Comparison of ENCODE assay signal across 8 cellular contexts in the genomic region with DNA sequence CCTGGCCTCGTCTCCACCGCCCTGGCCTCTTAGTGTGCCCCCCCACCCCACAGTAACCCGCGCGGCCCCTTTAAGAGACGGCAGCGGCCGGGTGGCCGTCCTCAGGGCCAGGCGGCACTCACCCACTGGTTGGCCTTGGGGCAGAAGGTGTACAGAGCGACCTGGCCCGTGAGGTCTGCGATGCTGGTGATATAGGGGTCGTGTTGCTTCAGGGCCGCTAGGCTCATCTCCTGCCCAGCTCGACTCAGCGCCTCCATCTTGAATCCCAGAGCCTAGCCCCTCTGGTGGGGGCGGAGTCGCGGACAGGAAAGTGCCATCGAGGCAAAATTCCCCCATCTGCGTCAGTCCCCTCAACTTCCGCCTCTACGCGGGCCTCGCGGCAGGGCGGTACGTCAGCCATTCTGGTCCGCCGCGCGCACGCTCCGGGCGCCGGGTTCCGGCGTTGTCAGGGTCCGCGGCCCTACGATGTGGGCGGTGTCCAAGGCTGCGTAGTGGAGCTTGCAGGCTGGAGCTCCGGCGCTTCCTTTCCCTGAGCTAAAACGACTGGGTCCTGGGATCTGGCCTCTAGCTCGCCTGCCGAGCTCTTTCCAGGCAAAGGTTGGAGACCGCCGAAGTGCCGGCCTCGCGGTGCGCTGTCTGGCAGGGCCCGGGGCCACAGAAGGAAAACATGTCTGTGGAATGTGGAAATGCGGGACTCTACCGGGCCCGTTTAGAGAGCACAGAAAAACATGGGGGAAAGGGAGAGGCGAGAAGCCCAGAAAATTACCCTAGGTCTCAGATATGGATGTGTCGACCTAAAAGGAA. TPM values are rescaled to one million over a fixed set of nuclear protein-coding genes. Genes with fewer than 3 reads are reported as not detected.
DNase-seq lines count a peak whose midpoint lies in the region; ATAC-seq and TF ChIP-seq lines count a peak whose summit lies in the region.

A gene (minus strand): TSS at position 283 of the 804 bp plus-strand sequence. CDS start 26 bp downstream, at position 257.

- H4K20me1 ChIP-seq in osteoblast (ENCODE audit: insufficient read depth, low read length): no peaks in the 10 kb centered on the region

- ATAC-seq in HG02571 (IDR thresholded peaks at IDR 0.05; ENCODE audit: unreplicated experiment) (peak; percentile 97), thoracic aorta (ENCODE audit: insufficient number of reproducible peaks, low FRiP score, low read depth) (peak; percentile 98)
- peak; percentile 97 for ATAC-seq in activated naive CD4-positive, alpha-beta T cell treated with anti-CD3 and anti-CD28 coated beads, Interleukin-2, amount 50 U/mL, for 72 hours

- no peak for TF ChIP-seq CTCF in osteoblast (IDR thresholded peaks at IDR 0.05; ENCODE audit: extremely low read depth, low read depth, low read length)
- no peak for TF ChIP-seq CTCF in thoracic aorta (IDR thresholded peaks at IDR 0.05)

- no peaks in the 10 kb centered on the region for H3K36me3 ChIP-seq in osteoblast (ENCODE audit: insufficient read depth, low read length)
- H3K36me3 ChIP-seq in thoracic aorta: peaks cover 6% of the 10 kb centered on the region

- H2AFZ ChIP-seq in osteoblast (ENCODE audit: low read length): peak within 1 kb of the TSS; percentile 95

- no peaks in the 10 kb centered on the region for H3K27me3 ChIP-seq in osteoblast (ENCODE audit: insufficient read depth, low read length)
- H3K27me3 ChIP-seq in thoracic aorta (replicated peaks; ENCODE audit: insufficient read depth): no peaks in the 10 kb centered on the region

- H3K27ac Mint-ChIP-seq in activated naive CD4-positive, alpha-beta T cell treated with anti-CD3 and anti-CD28 coated beads, Interleukin-2, amount 50 U/mL, for 72 hours: peak within 1 kb of the TSS; percentile 99 to 100

- H3K4me1 ChIP-seq in osteoblast (ENCODE audit: insufficient read depth, low read length) (peaks cover 10% of the 10 kb centered on the region), thoracic aorta (ENCODE audit: control insufficient read depth in 1 of 2, low read depth in 2 of 2) (peaks cover 16 to 36% of the 10 kb centered on the region in 2 donors)

- peak; percentile 92 for DNase-seq in NCI-H1048 (lab: John Stamatoyannopoulos, UW)
- DNase-seq in SKM-1 (lab: John Stamatoyannopoulos, UW; ENCODE audit: unreplicated experiment): peak; percentile 90
- DNase-seq in activated naive CD4-positive, alpha-beta T cell treated with anti-CD3 and anti-CD28 coated beads, Interleukin-2, amount 50 U/mL, for 72 hours (ENCODE audit: low spot score in 2 of 2): peak; percentile 97 to 98
- peak; percentile 94 for DNase-seq in glomerular visceral epithelial cell (ENCODE audit: extremely low spot score)
- DNase-seq in osteoblast (ENCODE audit: insufficient read length, low spot score, missing footprints): peak; percentile 97
- peak; percentile 83 for DNase-seq in thoracic aorta (ENCODE audit: low spot score)

- H3K36me3 Mint-ChIP-seq in activated naive CD4-positive, alpha-beta T cell treated with anti-CD3 and anti-CD28 coated beads, Interleukin-2, amount 50 U/mL, for 72 hours: peaks cover 16 to 18% of the 10 kb centered on the region in 2 donors

- H3K4me2 ChIP-seq in osteoblast (ENCODE audit: insufficient read depth, low read length): peak within 1 kb of the TSS; percentile 81

- peak within 1 kb of the TSS; percentile 95 for H3K27ac ChIP-seq in osteoblast (ENCODE audit: low read depth, low read length)
- H3K27ac ChIP-seq in thoracic aorta: peak within 1 kb of the TSS; percentile 88 to 94

- H3K4me3 ChIP-seq in GM08714 (ENCODE audit: low read length): peak within 1 kb of the TSS; percentile 96
- peak within 1 kb of the TSS; percentile 97 for H3K4me3 ChIP-seq in osteoblast (ENCODE audit: insufficient read depth, low read length)
- peak within 1 kb of the TSS; percentile 100 for H3K4me3 ChIP-seq in thoracic aorta

- H3K9me3 Mint-ChIP-seq in activated naive CD4-positive, alpha-beta T cell treated with anti-CD3 and anti-CD28 coated beads, Interleukin-2, amount 50 U/mL, for 72 hours: no peaks in the 10 kb centered on the region

- peaks cover 48% of the 10 kb centered on the region for H3K79me2 ChIP-seq in osteoblast (ENCODE audit: insufficient read depth, low read length)

- H3K9me3 ChIP-seq in osteoblast (ENCODE audit: low read depth, low read length) (no peaks in the 10 kb centered on the region), thoracic aorta (no peaks in the 10 kb centered on the region)

RNA-seq across cellular contexts. Expression of the gene that starts here (rescaled TPM):
- total RNA-seq in activated naive CD4-positive, alpha-beta T cell treated with anti-CD3 and anti-CD28 coated beads, Interleukin-2, amount 50 U/mL, for 72 hours: 10 to 100 TPM; 35.4 to 36.7 TPM
- 14.4 and 16.6 TPM in 2 replicates for total RNA-seq in osteoblast
- total RNA-seq in thoracic aorta: 10 to 100 TPM; 28.5 to 33.2 TPM

Comparison
In these comparisons a context has a peak if more than half of its experiments do, and no peak if none do; other contexts are left out.
1. Peak in every context shown above with its lines: DNase-seq, ATAC-seq, H3K4me3 ChIP-seq and H3K27ac ChIP-seq.